Comparison of ENCODE assay signal across 8 cellular contexts in the genomic region with DNA sequence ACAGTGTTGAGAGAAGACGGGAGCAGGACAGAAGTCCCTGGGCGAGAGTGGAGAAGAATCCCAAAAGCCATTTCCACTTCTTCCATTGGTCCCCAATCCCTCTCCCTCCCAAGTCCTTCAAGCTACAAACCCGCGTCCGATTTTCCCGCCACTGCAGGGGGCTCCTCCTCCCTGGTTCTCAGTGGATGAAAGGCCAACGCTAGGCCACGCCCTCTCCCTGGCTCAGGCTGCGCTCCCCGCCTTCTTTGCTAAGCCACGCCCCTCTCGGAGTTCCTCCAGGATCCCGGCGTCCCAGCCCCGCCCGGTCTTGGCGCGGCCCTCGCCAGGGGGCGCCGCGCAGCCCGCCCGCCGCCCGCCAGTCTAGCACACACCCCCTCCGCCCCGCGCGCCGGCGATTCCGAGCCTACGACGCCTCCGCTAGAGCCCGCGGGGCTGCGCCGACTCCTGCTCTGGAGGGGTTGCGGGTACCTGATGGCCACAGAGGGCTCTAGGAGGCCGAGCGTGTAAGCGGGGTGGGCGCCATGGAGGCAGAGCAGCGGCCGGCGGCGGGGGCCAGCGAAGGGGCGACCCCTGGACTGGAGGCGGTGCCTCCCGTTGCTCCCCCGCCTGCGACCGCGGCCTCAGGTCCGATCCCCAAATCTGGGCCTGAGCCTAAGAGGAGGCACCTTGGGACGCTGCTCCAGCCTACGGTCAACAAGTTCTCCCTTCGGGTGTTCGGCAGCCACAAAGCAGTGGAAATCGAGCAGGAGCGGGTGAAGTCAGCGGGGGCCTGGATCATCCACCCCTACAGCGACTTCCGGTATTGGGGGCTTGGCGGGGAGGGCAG. TPM values are rescaled to one million over a fixed set of nuclear protein-coding genes. Genes with fewer than 3 reads are reported as not detected.
A peak's percentile ranks its signal among the peaks of the same experiment; 100 is the strongest.
DNase-seq lines count a peak whose midpoint lies in the region; ATAC-seq and TF ChIP-seq lines count a peak whose summit lies in the region.

Gene HCN3 (plus strand): TSS at position 394 of the 826 bp plus-strand sequence. CDS start 128 bp downstream, at position 522.

- peak within 1 kb of the TSS; percentile 83 for H3K4me3 Mint-ChIP-seq in activated naive CD4-positive, alpha-beta T cell treated with anti-CD3 and anti-CD28 coated beads, Interleukin-2, amount 50 U/mL, for 24 hours
- H3K4me3 Mint-ChIP-seq in glutamatergic neuron (ENCODE audit: unreplicated experiment): peak within 1 kb of the TSS; percentile 81

- POLR2A ChIA-PET in SK-N-SH (lab: Yijun Ruan, JAX): interaction anchor here (0.7 to 1.0 kb wide), 2 partner anchors 15 to 46 kb away, joined by 3 to 4 read pairs; partner anchors contain the start of gene SCAMP3

- no peaks in the 10 kb centered on the region for H3K36me3 ChIP-seq in GM06990 (ENCODE audit: control insufficient read depth, insufficient read depth, low read length)
- H3K36me3 ChIP-seq in SK-N-SH (replicated peaks in 1 of 2; ENCODE audit: control insufficient read depth in 1 of 2, insufficient read depth in 2 of 2, low read length in 1 of 2): no peaks in the 10 kb centered on the region
- no peaks in the 10 kb centered on the region for H3K36me3 ChIP-seq in osteoblast (ENCODE audit: insufficient read depth, low read length)
- H3K36me3 ChIP-seq in testis (ENCODE audit: low read depth, missing control alignments): no peaks in the 10 kb centered on the region

- H3K27me3 ChIP-seq in GM06990 (replicated peaks; ENCODE audit: control insufficient read depth, insufficient read depth, low read length) (no peaks in the 10 kb centered on the region), SK-N-SH (ENCODE audit: insufficient read depth) (no peaks in the 10 kb centered on the region), osteoblast (ENCODE audit: insufficient read depth, low read length) (no peaks in the 10 kb centered on the region), testis (no peaks in the 10 kb centered on the region)

- peak within 1 kb of the TSS; percentile 98 for H3K4me2 ChIP-seq in SK-N-SH
- peak within 1 kb of the TSS; percentile 94 for H3K4me2 ChIP-seq in osteoblast (ENCODE audit: insufficient read depth, low read length)

- peak within 1 kb of the TSS; percentile 58; the same call in 1 of the 2 replicates for H3K9ac ChIP-seq in SK-N-SH

- H2AFZ ChIP-seq in SK-N-SH (ENCODE audit: low read depth): peak within 1 kb of the TSS; percentile 88
- H2AFZ ChIP-seq in osteoblast (ENCODE audit: low read length): peak within 1 kb of the TSS; percentile 94

- no peak for TF ChIP-seq EP300 in SK-N-SH (IDR thresholded peaks at IDR 0.05; ENCODE audit: borderline replicate concordance in 1 of 2, low read depth in 1 of 2, low read length in 1 of 2)

- H4K20me1 ChIP-seq in SK-N-SH (ENCODE audit: insufficient read depth) (peaks cover 8% of the 10 kb centered on the region), osteoblast (ENCODE audit: insufficient read depth, low read length) (peaks cover 4% of the 10 kb centered on the region)

- H3K9me3 Mint-ChIP-seq in activated naive CD4-positive, alpha-beta T cell treated with anti-CD3 and anti-CD28 coated beads, Interleukin-2, amount 50 U/mL, for 24 hours: no peaks in the 10 kb centered on the region
- peaks cover 14% of the 10 kb centered on the region for H3K9me3 Mint-ChIP-seq in glutamatergic neuron (ENCODE audit: unreplicated experiment)

- peaks cover 2% of the 10 kb centered on the region for H3K36me3 Mint-ChIP-seq in activated naive CD4-positive, alpha-beta T cell treated with anti-CD3 and anti-CD28 coated beads, Interleukin-2, amount 50 U/mL, for 24 hours
- no peaks in the 10 kb centered on the region for H3K36me3 Mint-ChIP-seq in glutamatergic neuron (ENCODE audit: unreplicated experiment)

- H3K4me1 Mint-ChIP-seq in activated naive CD4-positive, alpha-beta T cell treated with anti-CD3 and anti-CD28 coated beads, Interleukin-2, amount 50 U/mL, for 24 hours: peaks cover 35% of the 10 kb centered on the region
- H3K4me1 Mint-ChIP-seq in glutamatergic neuron (ENCODE audit: low read depth, unreplicated experiment): peaks cover 19% of the 10 kb centered on the region

- no peaks in the 10 kb centered on the region for H3K9me2 ChIP-seq in SK-N-SH

- H3K79me2 ChIP-seq in SK-N-SH (ENCODE audit: insufficient read depth) (peaks cover 9% of the 10 kb centered on the region), osteoblast (ENCODE audit: insufficient read depth, low read length) (peaks cover 12% of the 10 kb centered on the region)

- CTCF ChIA-PET in SK-N-SH (lab: Yijun Ruan, JAX): interaction anchor here (0.6 to 4.7 kb wide), 30 partner anchors 11 to 227 kb away, joined by 3 to 27 read pairs (median 4); partner anchors contain the start of genes FDPS, PKLR, RUSC1 and SCAMP3

- peaks cover 18% of the 10 kb centered on the region for H3F3A ChIP-seq in SK-N-SH (replicated peaks; ENCODE audit: insufficient read depth)

- intact Hi-C loops in testis (cut with DNase I; ENCODE audit: low total_unique reads): no loop called here

- ATAC-seq in HG02623 (IDR thresholded peaks at IDR 0.05; ENCODE audit: unreplicated experiment): peak; percentile 59

- 4% methylated on average over 17 of the region's 68 CpGs for WGBS in SK-N-SH (ENCODE audit: low lambda C conversion rate)
- WGBS in testis, 2 donors: 1% methylated on average over 23 to 65 of the region's 68 CpGs

- H3K4me3 ChIP-seq in GM06990 (replicated peaks; ENCODE audit: low read depth, low read length) (peak within 1 kb of the TSS; percentile 74), SK-N-SH (ENCODE audit: low read depth in 2 of 2, low read length in 1 of 2) (peak within 1 kb of the TSS; percentile 71 to 78), osteoblast (ENCODE audit: insufficient read depth, low read length) (peak within 1 kb of the TSS; percentile 81), testis (peak within 1 kb of the TSS; percentile 67 to 75)

- H3K27me3 Mint-ChIP-seq in activated naive CD4-positive, alpha-beta T cell treated with anti-CD3 and anti-CD28 coated beads, Interleukin-2, amount 50 U/mL, for 24 hours: no peaks in the 10 kb centered on the region
- peaks cover 8% of the 10 kb centered on the region for H3K27me3 Mint-ChIP-seq in glutamatergic neuron (ENCODE audit: unreplicated experiment)

- peak within 1 kb of the TSS; percentile 86 for H3K27ac Mint-ChIP-seq in activated naive CD4-positive, alpha-beta T cell treated with anti-CD3 and anti-CD28 coated beads, Interleukin-2, amount 50 U/mL, for 24 hours
- H3K27ac Mint-ChIP-seq in glutamatergic neuron (ENCODE audit: unreplicated experiment): peak within 1 kb of the TSS; percentile 48

- peak; percentile 90 for DNase-seq in GM06990 (ENCODE audit: extremely low read depth, insufficient read length)
- peak; percentile 99 for DNase-seq in NCI-H1092 treated with DMSO at 0.1 percent for 48 hours (lab: John Stamatoyannopoulos, UW)
- peak; percentile 98 for DNase-seq in SK-N-SH
- DNase-seq in glutamatergic neuron: peak; percentile 100
- DNase-seq in osteoblast (ENCODE audit: insufficient read length, low spot score, missing footprints): peak; percentile 100
- peak; percentile 99 for DNase-seq in testis

- TF ChIP-seq POLR2A in testis (IDR thresholded peaks at IDR 0.05): no peak

- no peaks in the 10 kb centered on the region for H3K9me3 ChIP-seq in SK-N-SH
- no peaks in the 10 kb centered on the region for H3K9me3 ChIP-seq in osteoblast (ENCODE audit: low read depth, low read length)
- no peaks in the 10 kb centered on the region for H3K9me3 ChIP-seq in testis

- H3K4me1 ChIP-seq in SK-N-SH (ENCODE audit: control insufficient read depth in 1 of 2, insufficient read depth in 2 of 2, low read depth in 1 of 2, low read length in 1 of 2) (peaks cover 5 to 22% of the 10 kb centered on the region in 2 experiments; a peak in 2 of 4 replicates), osteoblast (ENCODE audit: insufficient read depth, low read length) (peaks cover 20% of the 10 kb centered on the region), testis (peaks cover 21% of the 10 kb centered on the region)

- TF ChIP-seq RAD21 in SK-N-SH (IDR thresholded peaks at IDR 0.05; ENCODE audit: low read length): peak; percentile 46

- peak within 1 kb of the TSS; percentile 25 to 66; a peak in 3 of 4 replicates for H3K27ac ChIP-seq in SK-N-SH (ENCODE audit: low read depth in 2 of 2, low read length in 1 of 2)
- no peak within 1 kb of the TSS for H3K27ac ChIP-seq in osteoblast (ENCODE audit: low read depth, low read length)
- H3K27ac ChIP-seq in testis: peak within 1 kb of the TSS in 1 of 2 donors; percentile 53

- TF ChIP-seq CTCF in GM06990 (IDR thresholded peaks at IDR 0.05; ENCODE audit: insufficient read depth, low read length, poor library complexity, severe bottlenecking) (peak; percentile 41), SK-N-SH (IDR thresholded peaks at IDR 0.05) (peak; percentile 70), glutamatergic neuron (IDR thresholded peaks at IDR 0.05; ENCODE audit: partially characterized antibody, unreplicated experiment) (peak; percentile 73), osteoblast (IDR thresholded peaks at IDR 0.05; ENCODE audit: extremely low read depth, low read depth, low read length) (peak; percentile 41), testis (IDR thresholded peaks at IDR 0.05) (peak; percentile 44 to 69 (median 52))

TF ChIP-seq in SK-N-SH, 30 proteins besides CTCF, POLR2A, EP300 and RAD21 (continues in another document):
- peak; percentile 36; the same call in 1 of the 2 replicates for TF ChIP-seq MXI1 (IDR thresholded peaks at IDR 0.05; ENCODE audit: low read depth, low read length)
- no peak for TF ChIP-seq ELF1 (IDR thresholded peaks at IDR 0.05)
- no peak for TF ChIP-seq YY1 (IDR thresholded peaks at IDR 0.05; ENCODE audit: low read depth)
- no peak for TF ChIP-seq ZBTB33 (IDR thresholded peaks at IDR 0.05; ENCODE audit: borderline replicate concordance, low read depth)

RNA-seq across cellular contexts. Expression of gene HCN3, which starts in this region (rescaled TPM):
- polyA plus RNA-seq in SK-N-SH (2012; rRNA removed) (9.7 and 10.1 TPM in 2 replicates), testis (ENCODE audit: insufficient read depth, low read depth, low replicate concordance) (2.2 TPM)
- 2.2 and 3.7 TPM in 2 replicates for polyA plus RNA-seq in SK-N-SH (2012; cell fraction: cytosol; rRNA removed)
- 59.4 and 62.3 TPM in 2 replicates for polyA plus RNA-seq in SK-N-SH (2012; cell fraction: nucleus; rRNA removed)
- total RNA-seq in glutamatergic neuron (ENCODE audit: unreplicated experiment) (30.5 TPM), osteoblast (2.5 and 2.9 TPM in 2 replicates), testis (1 to 10 TPM; 3.5 to 3.8 TPM)
